8 cellular contexts compared by ENCODE assay signal in the genomic region with DNA sequence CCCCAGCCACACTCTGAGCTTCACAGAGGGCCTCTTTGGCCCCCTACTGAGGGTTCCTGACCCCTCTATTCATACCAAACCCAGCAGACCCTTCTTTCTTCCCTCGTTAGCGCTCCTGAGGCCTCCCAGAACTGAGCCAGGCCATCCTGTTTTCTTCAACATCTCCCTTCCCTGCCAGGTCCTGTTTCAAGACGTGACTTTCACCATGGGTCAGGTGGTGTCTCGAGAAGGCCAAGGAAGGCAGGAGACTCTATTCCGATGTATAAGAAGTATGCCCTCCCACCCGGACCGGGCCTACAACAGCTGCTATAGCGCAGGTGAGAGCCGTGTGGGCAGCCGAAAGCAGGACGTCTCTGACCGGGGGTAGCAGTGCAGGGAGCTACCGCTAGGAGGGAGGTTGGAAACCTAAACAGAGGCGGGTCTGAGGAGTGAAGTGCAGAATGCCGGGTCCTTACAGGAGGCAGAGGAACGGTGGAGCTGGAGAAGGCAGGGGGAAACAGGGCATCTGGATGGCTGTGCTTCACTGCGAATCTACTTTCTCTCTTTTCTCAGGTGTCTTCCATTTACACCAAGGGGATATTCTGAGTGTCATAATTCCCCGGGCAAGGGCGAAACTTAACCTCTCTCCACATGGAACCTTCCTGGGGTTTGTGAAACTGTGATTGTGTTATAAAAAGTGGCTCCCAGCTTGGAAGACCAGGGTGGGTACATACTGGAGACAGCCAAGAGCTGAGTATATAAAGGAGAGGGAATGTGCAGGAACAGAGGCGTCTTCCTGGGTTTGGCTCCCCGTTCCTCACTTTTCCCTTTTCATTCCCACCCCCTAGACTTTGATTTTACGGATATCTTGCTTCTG. TPM values are rescaled to one million over a fixed set of nuclear protein-coding genes. Genes with fewer than 3 reads are reported as not detected.
A peak's percentile ranks its signal among the peaks of the same experiment; 100 is the strongest.
DNase-seq lines count a peak whose midpoint lies in the region; ATAC-seq and TF ChIP-seq lines count a peak whose summit lies in the region.

No MANE protein-coding gene starts in this region.

- peak overlapping the region; percentile 48 for H3K9ac ChIP-seq in mammary epithelial cell (ENCODE audit: insufficient read depth, low read length)

- peak overlapping the region; percentile 93 for H3K4me2 ChIP-seq in mammary epithelial cell (ENCODE audit: insufficient read depth, low read depth, low read length)

- no peak for ATAC-seq in HG03460 (IDR thresholded peaks at IDR 0.05; ENCODE audit: unreplicated experiment)

- BruUV-seq in mammary epithelial cell (replicated peaks; lab: Mats Ljungman, UMichigan), result no TSS peak

- H3K4me3 ChIP-seq in AG04450 (ENCODE audit: low read depth, low read length) (peak overlapping the region; percentile 82; the same call in 1 of the 2 replicates), mammary epithelial cell (replicated peaks in 1 of 3; ENCODE audit: insufficient read depth in 1 of 3, low read depth in 2 of 3, low read length in 3 of 3) (peak overlapping the region in 2 of 3 experiments; percentile 11 to 82), kidney epithelial cell (ENCODE audit: low read depth, low read length) (no peak overlapping the region)

- intact Hi-C loops in mammary epithelial cell (cut with micrococcal nuclease), result loop anchor here (1.0 to 2.0 kb wide), 10 partner anchors 13 to 280 kb away; partner anchors contain the start of genes POLR2A, TMEM256, TNK1 and WRAP53

- POLR2A ChIA-PET in AG04450 (lab: Yijun Ruan, JAX), result interaction anchor here (1.0 to 1.8 kb wide), 7 partner anchors 13 to 157 kb away, joined by 3 to 9 read pairs (median 7); partner anchors contain the start of genes MPDU1, POLR2A, SPEM1 and TMEM256

- peaks cover 39% of the 10 kb centered on the region for H3K79me2 ChIP-seq in mammary epithelial cell (ENCODE audit: insufficient read depth, low read length)

- H3K4me1 ChIP-seq in mammary epithelial cell (ENCODE audit: insufficient read depth, low read length), result peaks cover 40% of the 10 kb centered on the region

- WGBS in mammary epithelial cell (ENCODE audit: low coverage, missing lambda C conversion rate), result 13% methylated on average over 14 of the region's 22 CpGs

- H3K9me3 ChIP-seq in AG04450 (ENCODE audit: control insufficient read depth, insufficient read depth, low read length), result no peaks in the 10 kb centered on the region; the same call in 1 of the 2 replicates
- H3K9me3 ChIP-seq in mammary epithelial cell (replicated peaks; ENCODE audit: insufficient read depth, low read length), result no peaks in the 10 kb centered on the region

- peak overlapping the region; percentile 63 for H2AFZ ChIP-seq in mammary epithelial cell (ENCODE audit: low read depth, low read length)

- no peaks in the 10 kb centered on the region for H4K20me1 ChIP-seq in mammary epithelial cell (ENCODE audit: insufficient read depth, low read length)

- peaks cover 14% of the 10 kb centered on the region for H3K36me3 ChIP-seq in mammary epithelial cell (ENCODE audit: insufficient read depth, low read length)
- peaks cover 1% of the 10 kb centered on the region for H3K36me3 ChIP-seq in kidney epithelial cell (ENCODE audit: control insufficient read depth, insufficient read depth, low read length)

- DNase-seq in AG04450 (ENCODE audit: low read depth, low spot score) (no peak), HCEC 1CT (peak; percentile 39), SKM-1 (lab: John Stamatoyannopoulos, UW; ENCODE audit: unreplicated experiment) (peak; percentile 31), mammary epithelial cell (peak; percentile 70), kidney epithelial cell (ENCODE audit: low read depth) (no peak), LoVo (ENCODE audit: low spot score) (no peak)
- DNase-seq in stimulated activated CD4-positive, alpha-beta T cell treated with anti-CD3 and anti-CD28 coated beads, Interleukin-4, amount 100 ng/mL, for 1 hour, result peak; percentile 65

- H3K27me3 ChIP-seq in AG04450 (ENCODE audit: control insufficient read depth, insufficient read depth, low read length) (no peaks in the 10 kb centered on the region), mammary epithelial cell (ENCODE audit: insufficient read depth, low read length) (no peaks in the 10 kb centered on the region), kidney epithelial cell (ENCODE audit: control insufficient read depth, insufficient read depth, low read length) (no peaks in the 10 kb centered on the region)

- CTCF ChIA-PET in AG04450 (lab: Charles Lee), result interaction anchor here (0.5 to 3.1 kb wide), 66 partner anchors 8 to 514 kb away, joined by 3 to 116 read pairs (median 5); partner anchors contain the start of genes CD68, MPDU1, NEURL4 and NLGN2
- CTCF ChIA-PET in mammary epithelial cell (lab: Charles Lee; ENCODE audit: low non-redundant PET), result interaction anchor here (0.6 to 1.2 kb wide), 9 partner anchors 26 to 649 kb away, joined by 3 to 9 read pairs (median 5); no protein-coding TSS in a partner anchor

- TF ChIP-seq CTCF in AG04450 (IDR thresholded peaks at IDR 0.05; ENCODE audit: low read depth, low read length) (peak; percentile 70), mammary epithelial cell (conservative IDR thresholded peaks at IDR 0.05 in 1 of 2, IDR thresholded peaks at IDR 0.05 in 1 of 2; ENCODE audit: extremely low read depth in 1 of 2, insufficient read depth in 1 of 2, low read depth in 1 of 2, low read length in 2 of 2) (peak; percentile 86 to 88), kidney epithelial cell (IDR thresholded peaks at IDR 0.05; ENCODE audit: insufficient read depth, low read length, poor library complexity, severe bottlenecking) (peak; percentile 85)

- H3K27ac ChIP-seq in AG04450 (ENCODE audit: low read depth, low read length) (peak overlapping the region; percentile 25), mammary epithelial cell (ENCODE audit: insufficient read depth, low read depth, low read length) (peak overlapping the region; percentile 48)

- dilution Hi-C loops in mammary epithelial cell (cut with HindIII; ENCODE audit: low sequenced_read_pairs), result no loop called here

- in situ Hi-C loops in mammary epithelial cell (cut with MboI; ENCODE audit: low sequenced_read_pairs in 2 of 2), result no loop called here

RNA-seq across cellular contexts. Expression of gene SENP3, which starts 1.3 kb away (rescaled TPM):
- polyA plus RNA-seq in AG04450 (2011; rRNA removed), result 67.6 and 73.4 TPM in 2 replicates
- polyA minus RNA-seq in AG04450 (2011; rRNA and poly(A)+ RNA removed), result 58.9 and 63.0 TPM in 2 replicates
- total RNA-seq in mammary epithelial cell, result 10 to 100 TPM; 55.0 to 66.7 TPM
- polyA plus RNA-seq in mammary epithelial cell, result 97.3 TPM
- 156 TPM for polyA minus RNA-seq in mammary epithelial cell
- total RNA-seq in kidney epithelial cell, result 107 and 109 TPM in 2 replicates

RNA-seq across cellular contexts. Expression of gene TNFSF13, which starts 1.9 kb away (rescaled TPM):
- polyA plus RNA-seq in AG04450 (2011; rRNA removed) (0.83 and 1.0 TPM in 2 replicates), mammary epithelial cell (4.0 TPM)
- 0.70 and 0.92 TPM in 2 replicates for polyA minus RNA-seq in AG04450 (2011; rRNA and poly(A)+ RNA removed)
- total RNA-seq in mammary epithelial cell (1 to 10 TPM; 3.0 to 5.3 TPM), kidney epithelial cell (13.5 and 14.3 TPM in 2 replicates)
- polyA minus RNA-seq in mammary epithelial cell, result 5.2 TPM

RNA-seq across cellular contexts. Expression of gene TNFSF12, which starts 11.5 kb away (rescaled TPM):
- 26.0 and 27.1 TPM in 2 replicates for polyA plus RNA-seq in AG04450 (2011; rRNA removed)
- 7.1 and 10.1 TPM in 2 replicates for polyA minus RNA-seq in AG04450 (2011; rRNA and poly(A)+ RNA removed)
- total RNA-seq in mammary epithelial cell, result 1 to 10 TPM; 4.7 TPM
- 2.1 TPM for polyA plus RNA-seq in mammary epithelial cell
- polyA minus RNA-seq in mammary epithelial cell, result 31.1 TPM
- 9.0 and 9.4 TPM in 2 replicates for total RNA-seq in kidney epithelial cell

RNA-seq across cellular contexts. Expression of gene CD68, which starts 19.0 kb away (rescaled TPM):
- polyA plus RNA-seq in AG04450 (2011; rRNA removed) (34.1 and 39.6 TPM in 2 replicates), mammary epithelial cell (39.4 TPM)
- polyA minus RNA-seq in AG04450 (2011; rRNA and poly(A)+ RNA removed), result 11.6 and 21.2 TPM in 2 replicates
- total RNA-seq in mammary epithelial cell (10 to 100 TPM in 1 of 2 donors, 1 to 10 TPM in 1; 1.8 to 26.1 TPM), kidney epithelial cell (7.4 and 8.7 TPM in 2 replicates)
- polyA minus RNA-seq in mammary epithelial cell, result 20.9 TPM

RNA-seq across cellular contexts. Expression of gene MPDU1, which starts 23.3 kb away (rescaled TPM):
- polyA plus RNA-seq in AG04450 (2011; rRNA removed), result 128 and 131 TPM in 2 replicates
- polyA minus RNA-seq in AG04450 (2011; rRNA and poly(A)+ RNA removed), result 79.9 and 99.2 TPM in 2 replicates
- total RNA-seq in mammary epithelial cell, result 10 to 100 TPM; 44.8 to 51.2 TPM
- polyA plus RNA-seq in mammary epithelial cell, result 120 TPM
- 57.9 TPM for polyA minus RNA-seq in mammary epithelial cell
- 161 and 187 TPM in 2 replicates for total RNA-seq in kidney epithelial cell

Comparison
In these comparisons a context has a peak if more than half of its experiments do, and no peak if none do; other contexts are left out.
1. DNase-seq: peak in HCEC 1CT (single experiment), SKM-1 (single experiment), mammary epithelial cell (single experiment) and stimulated activated CD4-positive, alpha-beta T cell treated with anti-CD3 and anti-CD28 coated beads, Interleukin-4, amount 100 ng/mL, for 1 hour (single experiment); none in AG04450 (single experiment), kidney epithelial cell (single experiment) and LoVo (single experiment).
2. Peak in every context shown above with its lines, with median percentiles within 50 percentile points of each other: CTCF ChIP-seq.